ENCODE assay signal across 26 cellular contexts in the genomic region with DNA sequence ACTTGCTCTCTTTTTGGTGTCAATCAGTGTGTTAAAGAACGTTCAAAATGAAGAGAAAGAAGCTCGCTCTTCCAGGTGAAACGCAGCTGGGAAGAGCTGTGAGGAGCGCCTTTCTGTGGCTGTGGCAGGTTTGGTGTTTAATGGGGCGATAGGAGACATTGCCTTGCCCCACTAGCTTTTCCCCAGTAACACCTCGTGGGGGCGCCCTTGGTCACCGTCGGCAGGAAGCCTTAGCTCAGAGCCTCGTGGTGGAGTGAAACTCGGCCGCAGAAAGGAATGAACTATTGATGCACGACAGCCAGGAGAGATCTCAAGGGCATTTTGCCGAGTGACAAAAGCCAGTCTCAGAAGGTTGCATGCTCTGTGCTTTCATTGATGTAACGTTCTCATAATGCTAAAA.
"Had no signal": no experiment of that assay in that cellular context is flagged by ENCODE, and none has a peak within 500 bp of the region (broad histone marks: within the 10 kb centered on the region; RNA-seq: fewer than 3 reads in every experiment).

No MANE protein-coding gene starts in this region.

- ATAC-seq: activated CD4-positive, alpha-beta T cell treated with anti-CD3 and anti-CD28 coated beads for 36 hours; activated naive CD4-positive, alpha-beta T cell treated with anti-CD3 and anti-CD28 coated beads, Interleukin-2, amount 50 U/mL, for 72 hours; activated T-cell treated with anti-CD3 and anti-CD28 coated beads, Interleukin-2, amount 50 U/mL, for 72 hours; esophagus mucosa; heart left ventricle; left colon; pancreas; psoas muscle; stimulated activated naive B cell treated with anti-CD40 and anti-IgM and Interleukin-4, amounts not matched to agents 10 μg/mL and 1 μg/mL and 100 μg/mL, for 72 hours; upper lobe of right lung had no signal

- H3K4me3 Mint-ChIP-seq: activated B cell treated with CpG ODN at 0.5 μM for 24 hours; activated CD4-positive, alpha-beta T cell treated with anti-CD3 and anti-CD28 coated beads for 36 hours; activated T-cell treated with anti-CD3 and anti-CD28 coated beads, Interleukin-2, amount 50 U/mL, for 72 hours; mesothelial cell of epicardium; naive B cell; stimulated activated naive B cell treated with anti-CD40 and anti-IgM and Interleukin-4, amounts not matched to agents 10 μg/mL and 1 μg/mL and 100 μg/mL, for 72 hours had no signal

- H3K4me1 ChIP-seq: heart left ventricle, pancreas, psoas muscle, suprapubic skin, tibial artery, upper lobe of right lung had no signal

- H3K9me3 ChIP-seq: pancreas, psoas muscle, suprapubic skin, upper lobe of right lung had no signal

- H3K4me3 ChIP-seq: coronary artery, dorsolateral prefrontal cortex, heart left ventricle, pancreas, psoas muscle, suprapubic skin, tibial artery, upper lobe of right lung had no signal

- H3K4me1 Mint-ChIP-seq: activated B cell treated with CpG ODN at 0.5 μM for 24 hours; activated CD4-positive, alpha-beta T cell treated with anti-CD3 and anti-CD28 coated beads for 36 hours; mesothelial cell of epicardium; stimulated activated naive B cell treated with anti-CD40 and anti-IgM and Interleukin-4, amounts not matched to agents 10 μg/mL and 1 μg/mL and 100 μg/mL, for 72 hours had no signal

- DNase-seq: activated B cell treated with CpG ODN at 0.5 μM for 24 hours; activated CD4-positive, alpha-beta T cell treated with anti-CD3 and anti-CD28 coated beads for 36 hours; activated naive CD4-positive, alpha-beta T cell; activated T-cell treated with anti-CD3 and anti-CD28 coated beads for 4 hours; activated T-cell treated with anti-CD3 and anti-CD28 coated beads, Interleukin-2, amount 50 U/mL, for 72 hours; dorsolateral prefrontal cortex; foreskin fibroblast; heart left ventricle; islet precursor cell; left colon; mammary epithelial cell; naive B cell; nucleus accumbens; pancreas; psoas muscle; stimulated activated CD4-positive, alpha-beta T cell treated with anti-CD3 and anti-CD28 coated beads, Interleukin-15, amount 100 ng/mL, for 24 hours; stimulated activated CD4-positive, alpha-beta T cell treated with anti-CD3 and anti-CD28 coated beads, Interleukin-2, amount 100 ng/mL, for 24 hours; stimulated activated naive B cell treated with anti-CD40 and anti-IgM and Interleukin-4, amounts not matched to agents 10 μg/mL and 1 μg/mL and 100 μg/mL, for 72 hours; T-helper 2 cell; tibial artery; upper lobe of right lung had no signal

- H3K36me3 ChIP-seq: pancreas, upper lobe of right lung had no signal

- H3K27me3 Mint-ChIP-seq: activated B cell treated with CpG ODN at 0.5 μM for 24 hours; activated CD4-positive, alpha-beta T cell treated with anti-CD3 and anti-CD28 coated beads for 36 hours; naive B cell; stimulated activated naive B cell treated with anti-CD40 and anti-IgM and Interleukin-4, amounts not matched to agents 10 μg/mL and 1 μg/mL and 100 μg/mL, for 72 hours had no signal

- H3K27ac Mint-ChIP-seq: activated B cell treated with CpG ODN at 0.5 μM for 24 hours; activated CD4-positive, alpha-beta T cell treated with anti-CD3 and anti-CD28 coated beads for 36 hours; activated T-cell treated with anti-CD3 and anti-CD28 coated beads, Interleukin-2, amount 50 U/mL, for 72 hours; mesothelial cell of epicardium; stimulated activated naive B cell treated with anti-CD40 and anti-IgM and Interleukin-4, amounts not matched to agents 10 μg/mL and 1 μg/mL and 100 μg/mL, for 72 hours had no signal

- H3K27me3 ChIP-seq: heart left ventricle, pancreas, suprapubic skin, tibial artery, upper lobe of right lung had no signal

- H3K9me3 Mint-ChIP-seq: activated naive CD4-positive, alpha-beta T cell treated with anti-CD3 and anti-CD28 coated beads, Interleukin-2, amount 50 U/mL, for 72 hours; activated T-cell treated with anti-CD3 and anti-CD28 coated beads, Interleukin-2, amount 50 U/mL, for 72 hours had no signal

- H3K27ac ChIP-seq: coronary artery, dorsolateral prefrontal cortex, heart left ventricle, pancreas, psoas muscle, suprapubic skin, tibial artery, upper lobe of right lung had no signal
